ENCODE assay signal across 8 cellular contexts in genomic region chr2:232927041-232927792, GRCh38. TPM values are rescaled to one million over a fixed set of nuclear protein-coding genes. Genes with fewer than 3 reads are reported as not detected.
DNase-seq lines count a peak whose midpoint lies in the region; ATAC-seq and TF ChIP-seq lines count a peak whose summit lies in the region.

No MANE protein-coding gene starts in this region.

- TF ChIP-seq CTCF in GM20000 (IDR thresholded peaks at IDR 0.05; ENCODE audit: extremely low read depth, missing control alignments) (no peak), right atrium auricular region (IDR thresholded peaks at IDR 0.05) (no peak)

- H3K4me1 Mint-ChIP-seq in activated CD4-positive, alpha-beta memory T cell treated with anti-CD3 and anti-CD28 coated beads for 36 hours (ENCODE audit: low read depth): peaks cover 8% of the 10 kb centered on the region

- intact Hi-C loops in activated CD4-positive, alpha-beta memory T cell treated with anti-CD3 and anti-CD28 coated beads for 36 hours (cut with micrococcal nuclease): no loop called here

- H3K4me1 ChIP-seq in right atrium auricular region: peaks cover 0 to 32% of the 10 kb centered on the region in 2 donors
- peaks cover 4% of the 10 kb centered on the region for H3K4me1 ChIP-seq in skeletal muscle satellite cell (ENCODE audit: control insufficient read depth, insufficient read depth, low read length)

- no peak overlapping the region for H3K9ac ChIP-seq in skeletal muscle satellite cell (ENCODE audit: low read depth, low read length)

- H3K27ac Mint-ChIP-seq in activated CD4-positive, alpha-beta memory T cell treated with anti-CD3 and anti-CD28 coated beads for 36 hours: no peak overlapping the region

- H3K4me3 Mint-ChIP-seq in activated CD4-positive, alpha-beta memory T cell treated with anti-CD3 and anti-CD28 coated beads for 36 hours: peak overlapping the region; percentile 48

- H3K36me3 ChIP-seq in right atrium auricular region (no peaks in the 10 kb centered on the region), skeletal muscle satellite cell (ENCODE audit: insufficient read depth, low read length) (no peaks in the 10 kb centered on the region)

- H3K9me3 ChIP-seq in right atrium auricular region: no peaks in the 10 kb centered on the region
- no peaks in the 10 kb centered on the region for H3K9me3 ChIP-seq in skeletal muscle satellite cell (replicated peaks; ENCODE audit: low read length)

- no peak overlapping the region for H3K27ac ChIP-seq in right atrium auricular region

- H3K27me3 ChIP-seq in right atrium auricular region (no peaks in the 10 kb centered on the region), skeletal muscle satellite cell (ENCODE audit: control insufficient read depth, insufficient read depth, low read length) (peaks cover 61% of the 10 kb centered on the region)

- peaks cover 7% of the 10 kb centered on the region for H3K36me3 Mint-ChIP-seq in activated CD4-positive, alpha-beta memory T cell treated with anti-CD3 and anti-CD28 coated beads for 36 hours

- peak overlapping the region; percentile 69 for H3K4me2 ChIP-seq in skeletal muscle satellite cell (ENCODE audit: low read length)

- H3K4me3 ChIP-seq in right atrium auricular region (peak overlapping the region; percentile 39 to 51), skeletal muscle satellite cell (ENCODE audit: low read length) (peak overlapping the region; percentile 56)

- CTCF ChIA-PET in activated CD4-positive, alpha-beta memory T cell treated with anti-CD3 and anti-CD28 coated beads for 36 hours (lab: Charles Lee): no interaction called here

- DNase-seq in GM20000 (ENCODE audit: low spot score): peak; percentile 51
- DNase-seq in activated CD4-positive, alpha-beta memory T cell treated with anti-CD3 and anti-CD28 coated beads for 36 hours: peak; percentile 46
- no peak for DNase-seq in right atrium auricular region (ENCODE audit: low spot score)
- DNase-seq in nucleus accumbens (lab: John Stamatoyannopoulos, UW): no peak
- DNase-seq in SHP77 treated with DMSO at 0.1 percent for 48 hours (lab: John Stamatoyannopoulos, UW): no peak
- no peak for DNase-seq in cerebellar cortex (ENCODE audit: low spot score)

- H3K9me3 Mint-ChIP-seq in activated CD4-positive, alpha-beta memory T cell treated with anti-CD3 and anti-CD28 coated beads for 36 hours: peaks cover 10% of the 10 kb centered on the region

- H3K27me3 Mint-ChIP-seq in activated CD4-positive, alpha-beta memory T cell treated with anti-CD3 and anti-CD28 coated beads for 36 hours: peaks cover 52% of the 10 kb centered on the region

- ATAC-seq in HG03159 (IDR thresholded peaks at IDR 0.05; ENCODE audit: unreplicated experiment): no peak

- POLR2A ChIA-PET in activated CD4-positive, alpha-beta memory T cell treated with anti-CD3 and anti-CD28 coated beads for 36 hours (lab: Charles Lee): interaction anchor here (1.0 kb wide), 1 partner anchor 29 kb away, joined by 3 read pairs; no protein-coding TSS in a partner anchor

RNA-seq across cellular contexts. Expression of gene SNORC, which starts 57.2 kb away (rescaled TPM):
- 1 to 10 TPM in 1 of 2 experiments, under 1 TPM in 1; 0.85 to 1.7 TPM for total RNA-seq in activated CD4-positive, alpha-beta memory T cell treated with anti-CD3 and anti-CD28 coated beads for 36 hours
- total RNA-seq in right atrium auricular region: under 1 TPM; 0.12 to 0.30 TPM
- 0.66 and 0.76 TPM in 2 replicates for total RNA-seq in skeletal muscle satellite cell (2012; rRNA removed)

Comparison
In these comparisons a context has a peak if more than half of its experiments do, and no peak if none do; other contexts are left out.
1. DNase-seq: peak in GM20000 (single experiment) and activated CD4-positive, alpha-beta memory T cell treated with anti-CD3 and anti-CD28 coated beads for 36 hours (single experiment); none in right atrium auricular region (single experiment), nucleus accumbens (0 of 56), SHP77 treated with DMSO at 0.1 percent for 48 hours (single experiment) and cerebellar cortex (single experiment).